ENCODE assay signal across 27 cellular contexts in genomic region chr7:142450206-142450605, GRCh38.
A peak's percentile ranks its signal among the peaks of the same experiment; 100 is the strongest.
DNase-seq lines count a peak whose midpoint lies in the region; ATAC-seq lines count a peak whose summit lies in the region.
"Had no signal": no experiment of that assay in that cellular context is flagged by ENCODE, and none has a peak within 500 bp of the region (broad histone marks: within the 10 kb centered on the region; RNA-seq: fewer than 3 reads in every experiment).

No MANE protein-coding gene starts in this region.

- peaks cover 19% of the 10 kb centered on the region for H3K4me1 Mint-ChIP-seq in activated CD4-positive, alpha-beta T cell treated with anti-CD3 and anti-CD28 coated beads for 36 hours
- H3K4me1 Mint-ChIP-seq in activated naive CD8-positive, alpha-beta T cell treated with anti-CD3 and anti-CD28 coated beads, Interleukin-2, amount 50 U/mL, for 24 hours, result peaks cover 13% of the 10 kb centered on the region

- no peaks in the 10 kb centered on the region for H3K9me3 Mint-ChIP-seq in activated CD4-positive, alpha-beta T cell treated with anti-CD3 and anti-CD28 coated beads for 36 hours (ENCODE audit: low read depth)
- no peaks in the 10 kb centered on the region for H3K9me3 Mint-ChIP-seq in activated naive CD8-positive, alpha-beta T cell treated with anti-CD3 and anti-CD28 coated beads, Interleukin-2, amount 50 U/mL, for 24 hours

- H3K27me3 ChIP-seq in BLaER1 treated with 17β-estradiol and CSF1 and Interleukin-3, amounts not matched to agents 10 nM and 100 nM, result no peaks in the 10 kb centered on the region
- H3K27me3 ChIP-seq: brain microvascular endothelial cell, Peyer's patch, right lobe of liver, transverse colon had no signal

- no peaks in the 10 kb centered on the region for H3K9me3 ChIP-seq in BLaER1 treated with 17β-estradiol and CSF1 and Interleukin-3, amounts not matched to agents 10 nM and 100 nM (replicated peaks in 1 of 11)
- H3K9me3 ChIP-seq: Caco-2, Peyer's patch, right lobe of liver, transverse colon had no signal

- H3K36me3 Mint-ChIP-seq in activated CD4-positive, alpha-beta T cell treated with anti-CD3 and anti-CD28 coated beads for 36 hours (ENCODE audit: low read depth), result no peaks in the 10 kb centered on the region
- H3K36me3 Mint-ChIP-seq in activated naive CD8-positive, alpha-beta T cell treated with anti-CD3 and anti-CD28 coated beads, Interleukin-2, amount 50 U/mL, for 24 hours (ENCODE audit: low read depth), result no peaks in the 10 kb centered on the region

- H3K4me1 ChIP-seq in BLaER1 treated with 17β-estradiol and CSF1 and Interleukin-3, amounts not matched to agents 10 nM and 100 nM, result peaks cover 4 to 40% (median 29%) of the 10 kb centered on the region in 10 experiments; a peak in 17 of 20 replicates
- H3K4me1 ChIP-seq: Caco-2, Peyer's patch, right lobe of liver, transverse colon had no signal

- H3K27ac Mint-ChIP-seq in activated CD4-positive, alpha-beta T cell treated with anti-CD3 and anti-CD28 coated beads for 36 hours, result no peak overlapping the region
- H3K27ac Mint-ChIP-seq in activated naive CD8-positive, alpha-beta T cell treated with anti-CD3 and anti-CD28 coated beads, Interleukin-2, amount 50 U/mL, for 24 hours, result peak overlapping the region; percentile 83

- CTCF ChIA-PET in activated CD4-positive, alpha-beta T cell treated with anti-CD3 and anti-CD28 coated beads for 36 hours (lab: Charles Lee), result interaction anchor here (1.4 kb wide), 1 partner anchor 36 kb away, joined by 5 read pairs; no protein-coding TSS in a partner anchor

- intact Hi-C loops in activated CD4-positive, alpha-beta T cell treated with anti-CD3 and anti-CD28 coated beads for 36 hours (cut with DNase I, micrococcal nuclease), result no loop called here

- no peaks in the 10 kb centered on the region for H4K20me1 ChIP-seq in BLaER1 treated with 17β-estradiol and CSF1 and Interleukin-3, amounts not matched to agents 10 nM and 100 nM

- DNase-seq in activated CD4-positive, alpha-beta T cell treated with anti-CD3 and anti-CD28 coated beads for 36 hours, result no peak
- no peak for DNase-seq in activated CD4-positive, alpha-beta T cell treated with anti-CD3 and anti-CD28 coated beads for 48 hours
- peak; percentile 92 for DNase-seq in SK-N-DZ (ENCODE audit: low spot score)
- DNase-seq in activated naive CD8-positive, alpha-beta T cell treated with anti-CD3 and anti-CD28 coated beads, Interleukin-2, amount 50 U/mL, for 24 hours, result no peak
- no peak for DNase-seq in stimulated activated CD4-positive, alpha-beta T cell treated with anti-CD3 and anti-CD28 coated beads, Interleukin-4, amount 100 ng/mL, for 24 hours
- DNase-seq: activated CD4-positive, alpha-beta T cell treated with anti-CD3 and anti-CD28 coated beads for 4 hours; AML-193; brain microvascular endothelial cell; Caco-2; H7; head of caudate nucleus; kidney glomerular epithelial cell; MV-4-11; NCI-H146; NCI-H510A treated with DMSO at 0.1 percent for 48 hours; Peyer's patch; right lobe of liver; stimulated activated CD4-positive, alpha-beta T cell treated with anti-CD3 and anti-CD28 coated beads, Interleukin-12 subunit alpha, Interleukin-12 subunit beta, amount 100 ng/mL, for 4 hours; stimulated activated CD4-positive, alpha-beta T cell treated with anti-CD3 and anti-CD28 coated beads, Interleukin-4, amount 100 ng/mL, for 4 hours; stimulated activated naive CD4-positive, alpha-beta T cell; transverse colon had no signal

- peak overlapping the region in 1 of 11 experiments; percentile 40; a peak in 3 of 22 replicates for H3K27ac ChIP-seq in BLaER1 treated with 17β-estradiol and CSF1 and Interleukin-3, amounts not matched to agents 10 nM and 100 nM
- H3K27ac ChIP-seq: brain microvascular endothelial cell, epithelial cell of prostate, KMS-11, Peyer's patch, right lobe of liver, transverse colon had no signal

- POLR2A ChIA-PET in activated CD4-positive, alpha-beta T cell treated with anti-CD3 and anti-CD28 coated beads for 36 hours (lab: Charles Lee), result interaction anchor here (0.5 kb wide), 1 partner anchor 137 kb away, joined by 3 read pairs; no protein-coding TSS in a partner anchor

- no peak for ATAC-seq in activated CD4-positive, alpha-beta T cell treated with anti-CD3 and anti-CD28 coated beads for 36 hours
- no peak for ATAC-seq in activated naive CD8-positive, alpha-beta T cell treated with anti-CD3 and anti-CD28 coated beads, Interleukin-2, amount 50 U/mL, for 24 hours
- ATAC-seq in GM18520 (IDR thresholded peaks at IDR 0.05; ENCODE audit: unreplicated experiment) (no peak), GM18907 (IDR thresholded peaks at IDR 0.05; ENCODE audit: unreplicated experiment) (no peak)
- ATAC-seq: GM12878, right lobe of liver had no signal

- H3K9ac ChIP-seq in BLaER1 treated with 17β-estradiol and CSF1 and Interleukin-3, amounts not matched to agents 10 nM and 100 nM, result no peak overlapping the region
- H3K9ac ChIP-seq: KMS-11 had no signal

- H3K27me3 Mint-ChIP-seq in activated CD4-positive, alpha-beta T cell treated with anti-CD3 and anti-CD28 coated beads for 36 hours, result no peaks in the 10 kb centered on the region
- H3K27me3 Mint-ChIP-seq in activated naive CD8-positive, alpha-beta T cell treated with anti-CD3 and anti-CD28 coated beads, Interleukin-2, amount 50 U/mL, for 24 hours, result peaks cover 1% of the 10 kb centered on the region

- H3K4me3 ChIP-seq in BLaER1 treated with 17β-estradiol and CSF1 and Interleukin-3, amounts not matched to agents 10 nM and 100 nM, result no peak overlapping the region
- H3K4me3 ChIP-seq: GM12878, Peyer's patch, right lobe of liver, transverse colon had no signal

- H3K4me2 ChIP-seq in BLaER1 treated with 17β-estradiol and CSF1 and Interleukin-3, amounts not matched to agents 10 nM and 100 nM, result peak overlapping the region in 7 of 11 experiments; percentile 64 to 90 (median 77); a peak in 14 of 22 replicates
- H3K4me2 ChIP-seq: KMS-11 had no signal

- H3K4me3 Mint-ChIP-seq in activated CD4-positive, alpha-beta T cell treated with anti-CD3 and anti-CD28 coated beads for 36 hours, result peak overlapping the region; percentile 24
- peak overlapping the region; percentile 53 for H3K4me3 Mint-ChIP-seq in activated naive CD8-positive, alpha-beta T cell treated with anti-CD3 and anti-CD28 coated beads, Interleukin-2, amount 50 U/mL, for 24 hours

- no peaks in the 10 kb centered on the region for H3K36me3 ChIP-seq in BLaER1 treated with 17β-estradiol and CSF1 and Interleukin-3, amounts not matched to agents 10 nM and 100 nM
- H3K36me3 ChIP-seq: brain microvascular endothelial cell, Peyer's patch, right lobe of liver, transverse colon had no signal
